ENCODE assay signal across 11 cellular contexts in genomic region chr3:170056710-170057454, GRCh38. TPM values are rescaled to one million over a fixed set of nuclear protein-coding genes. Genes with fewer than 3 reads are reported as not detected.
DNase-seq lines count a peak whose midpoint lies in the region; ATAC-seq lines count a peak whose summit lies in the region.
"Had no signal": no experiment of that assay in that cellular context is flagged by ENCODE, and none has a peak within 500 bp of the region (broad histone marks: within the 10 kb centered on the region; RNA-seq: fewer than 3 reads in every experiment).

No MANE protein-coding gene starts in this region.

- H3K4me3 ChIP-seq in BLaER1 treated with 17β-estradiol and CSF1 and Interleukin-3, amounts not matched to agents 10 nM and 100 nM: no peak overlapping the region

- no peaks in the 10 kb centered on the region for H4K20me1 ChIP-seq in BLaER1 treated with 17β-estradiol and CSF1 and Interleukin-3, amounts not matched to agents 10 nM and 100 nM

- H3K36me3 ChIP-seq in BLaER1 treated with 17β-estradiol and CSF1 and Interleukin-3, amounts not matched to agents 10 nM and 100 nM: no peaks in the 10 kb centered on the region

- H3K4me2 ChIP-seq in BLaER1 treated with 17β-estradiol and CSF1 and Interleukin-3, amounts not matched to agents 10 nM and 100 nM: peak overlapping the region in 6 of 11 experiments; percentile 15 to 78 (median 68); a peak in 7 of 22 replicates

- DNase-seq in GM19238 (ENCODE audit: insufficient read length, low spot score) (peak; percentile 16), T-helper 17 cell (no peak), SHP77 (lab: John Stamatoyannopoulos, UW) (no peak), NCI-H1417 treated with DMSO at 0.1 percent for 48 hours (lab: John Stamatoyannopoulos, UW) (no peak), HuH-7 (ENCODE audit: low spot score) (no peak), AG20443 (ENCODE audit: low spot score) (no peak)
- DNase-seq: NCI-H524 treated with DMSO at 0.1 percent for 48 hours had no signal

- H3K4me1 ChIP-seq in BLaER1 treated with 17β-estradiol and CSF1 and Interleukin-3, amounts not matched to agents 10 nM and 100 nM: peaks cover 8 to 28% (median 17%) of the 10 kb centered on the region in 10 experiments

- H3K9ac ChIP-seq in BLaER1 treated with 17β-estradiol and CSF1 and Interleukin-3, amounts not matched to agents 10 nM and 100 nM: no peak overlapping the region

- H3K27me3 ChIP-seq in BLaER1 treated with 17β-estradiol and CSF1 and Interleukin-3, amounts not matched to agents 10 nM and 100 nM: no peaks in the 10 kb centered on the region

- no peaks in the 10 kb centered on the region for H3K27me3 Mint-ChIP-seq in T-helper 17 cell

- H3K27ac Mint-ChIP-seq in T-helper 17 cell: no peak overlapping the region
- H3K27ac Mint-ChIP-seq: CD4-positive, CD25-positive, alpha-beta regulatory T cell had no signal

- H3K36me3 Mint-ChIP-seq in T-helper 17 cell (ENCODE audit: low read depth): no peaks in the 10 kb centered on the region
- H3K36me3 Mint-ChIP-seq: CD4-positive, CD25-positive, alpha-beta regulatory T cell had no signal

- H3K4me3 Mint-ChIP-seq in T-helper 17 cell: peak overlapping the region; percentile 43
- H3K4me3 Mint-ChIP-seq: CD4-positive, CD25-positive, alpha-beta regulatory T cell had no signal

- H3K27ac ChIP-seq in BLaER1 treated with 17β-estradiol and CSF1 and Interleukin-3, amounts not matched to agents 10 nM and 100 nM: no peak overlapping the region

- peaks cover 23% of the 10 kb centered on the region for H3K4me1 Mint-ChIP-seq in T-helper 17 cell

- H3K9me3 ChIP-seq in BLaER1 treated with 17β-estradiol and CSF1 and Interleukin-3, amounts not matched to agents 10 nM and 100 nM (replicated peaks in 1 of 11): peaks cover 0 to under 1% (median 0%) of the 10 kb centered on the region in 11 experiments; a peak in 2 of 22 replicates
- no peaks in the 10 kb centered on the region for H3K9me3 ChIP-seq in T-helper 17 cell (ENCODE audit: control insufficient read depth, low read length, poor library complexity, severe bottlenecking)

- peak; percentile 92 for ATAC-seq in HG02938 (IDR thresholded peaks at IDR 0.05; ENCODE audit: unreplicated experiment)
- no peak for ATAC-seq in T-helper 17 cell
- ATAC-seq: esophagus mucosa had no signal

RNA-seq across cellular contexts. Expression of gene GPR160, which starts 19.1 kb away (rescaled TPM):
- 1 to 10 TPM; 2.3 to 4.5 TPM for total RNA-seq in T-helper 17 cell
